ENCODE assay signal across 12 cellular contexts in genomic region chr11:108302121-108302785, GRCh38.
A peak's percentile ranks its signal among the peaks of the same experiment; 100 is the strongest.
DNase-seq lines count a peak whose midpoint lies in the region; ATAC-seq, FAIRE-seq and TF ChIP-seq lines count a peak whose summit lies in the region.
"Had no signal": no experiment of that assay in that cellular context is flagged by ENCODE, and none has a peak within 500 bp of the region (broad histone marks: within the 10 kb centered on the region; RNA-seq: fewer than 3 reads in every experiment).

No MANE protein-coding gene starts in this region.

- in situ Hi-C loops in KBM-7 (cut with MboI; ENCODE audit: low pct_unique_long_range_greater_than_20kb, low sequenced_read_pairs), result no loop called here

- H3K36me3 ChIP-seq in astrocyte (ENCODE audit: insufficient read depth, low read length), result peaks cover 28% of the 10 kb centered on the region
- H3K36me3 ChIP-seq in WERI-Rb-1, result peaks cover 28% of the 10 kb centered on the region

- no peak overlapping the region for H3K9ac ChIP-seq in astrocyte (ENCODE audit: low read length)

- TF ChIP-seq POLR2A in lower leg skin (IDR thresholded peaks at IDR 0.05), result no peak

- H3K9me3 Mint-ChIP-seq in activated naive CD4-positive, alpha-beta T cell treated with anti-CD3 and anti-CD28 coated beads, Interleukin-2, amount 50 U/mL, for 72 hours, result no peaks in the 10 kb centered on the region
- H3K9me3 Mint-ChIP-seq in astrocyte (ENCODE audit: unreplicated experiment), result no peaks in the 10 kb centered on the region

- no peak overlapping the region for H2AFZ ChIP-seq in astrocyte (ENCODE audit: low read depth, low read length)

- H3K4me2 ChIP-seq in astrocyte (ENCODE audit: low read length), result no peak overlapping the region

- H4K20me1 ChIP-seq in astrocyte (ENCODE audit: insufficient read depth, low read length), result no peaks in the 10 kb centered on the region

- no peaks in the 10 kb centered on the region for H3K4me1 ChIP-seq in astrocyte (ENCODE audit: insufficient read depth, low read length)

- H3K4me1 Mint-ChIP-seq in astrocyte (ENCODE audit: low read depth, unreplicated experiment), result peaks cover 10% of the 10 kb centered on the region
- H3K4me1 Mint-ChIP-seq: B cell had no signal

- no peak overlapping the region for H3K27ac Mint-ChIP-seq in activated naive CD4-positive, alpha-beta T cell treated with anti-CD3 and anti-CD28 coated beads, Interleukin-2, amount 50 U/mL, for 72 hours
- H3K27ac Mint-ChIP-seq in astrocyte (ENCODE audit: unreplicated experiment), result peak overlapping the region; percentile 26
- H3K27ac Mint-ChIP-seq: B cell had no signal

- no peaks in the 10 kb centered on the region for H3K79me2 ChIP-seq in astrocyte (ENCODE audit: insufficient read depth, low read length)

- no peak overlapping the region for H3K27ac ChIP-seq in astrocyte (ENCODE audit: low read depth, low read length)
- no peak overlapping the region for H3K27ac ChIP-seq in WERI-Rb-1

- H3K4me3 ChIP-seq in astrocyte (ENCODE audit: insufficient read depth, low read depth, low read length) (no peak overlapping the region), lower leg skin (ENCODE audit: low read depth, poor library complexity, severe bottlenecking) (no peak overlapping the region), WERI-Rb-1 (ENCODE audit: low read depth, low read length) (no peak overlapping the region)
- H3K4me3 ChIP-seq: lung had no signal

- no peak for DNase-seq in activated naive CD4-positive, alpha-beta T cell treated with anti-CD3 and anti-CD28 coated beads, Interleukin-2, amount 50 U/mL, for 72 hours (ENCODE audit: low spot score in 2 of 2)
- DNase-seq in activated naive CD4-positive, alpha-beta T cell treated with Interleukin-2 at 50 U/mL for 16 hours, result no peak
- peak; percentile 30 for DNase-seq in astrocyte (ENCODE audit: low read depth)
- no peak for DNase-seq in lower leg skin (ENCODE audit: low spot score in 2 of 2)
- DNase-seq in WERI-Rb-1, result no peak
- DNase-seq in KBM-7, result no peak
- no peak for DNase-seq in head of caudate nucleus
- DNase-seq: cerebellar nuclear complex, NCI-H187 treated with DMSO at 0.1 percent for 48 hours had no signal

- ATAC-seq in activated naive CD4-positive, alpha-beta T cell treated with anti-CD3 and anti-CD28 coated beads, Interleukin-2, amount 50 U/mL, for 72 hours, result peak; percentile 95 to 97
- peak; percentile 80 for ATAC-seq in HG03064 (IDR thresholded peaks at IDR 0.05; ENCODE audit: low read depth, unreplicated experiment)

- peaks cover 0 to 23% of the 10 kb centered on the region in 2 donors for H3K36me3 Mint-ChIP-seq in activated naive CD4-positive, alpha-beta T cell treated with anti-CD3 and anti-CD28 coated beads, Interleukin-2, amount 50 U/mL, for 72 hours
- H3K36me3 Mint-ChIP-seq in astrocyte (ENCODE audit: low read depth, unreplicated experiment), result peaks cover 3% of the 10 kb centered on the region

- no peak overlapping the region for H3K4me3 Mint-ChIP-seq in astrocyte (ENCODE audit: unreplicated experiment)
- H3K4me3 Mint-ChIP-seq: B cell had no signal

- H3K27me3 ChIP-seq in astrocyte (ENCODE audit: insufficient read depth, low read length), result no peaks in the 10 kb centered on the region
- H3K27me3 ChIP-seq in WERI-Rb-1 (ENCODE audit: insufficient read depth, low read depth, severe bottlenecking), result no peaks in the 10 kb centered on the region

- no peak for FAIRE-seq in astrocyte (lab: Jason Lieb, UNC)

- intact Hi-C loops in lower leg skin (cut with DNase I; ENCODE audit: low total_unique reads) (no loop called here), head of caudate nucleus (cut with DNase I) (no loop called here)

- WGBS in lower leg skin, 2 donors, result 95% methylated on average over 1 of the region's 1 CpG

- H3K9me3 ChIP-seq in astrocyte (ENCODE audit: insufficient read depth, low read depth, low read length), result no peaks in the 10 kb centered on the region
- H3K9me3 ChIP-seq in WERI-Rb-1 (ENCODE audit: severe bottlenecking), result no peaks in the 10 kb centered on the region

- no peak for TF ChIP-seq CTCF in astrocyte (IDR thresholded peaks at IDR 0.05; ENCODE audit: insufficient read depth, low read depth, low read length)
- no peak for TF ChIP-seq CTCF in lower leg skin (IDR thresholded peaks at IDR 0.05)
- no peak for TF ChIP-seq CTCF in WERI-Rb-1 (IDR thresholded peaks at IDR 0.05; ENCODE audit: low read depth, low read length)

- H3K27me3 Mint-ChIP-seq in astrocyte (ENCODE audit: low read depth, unreplicated experiment), result no peaks in the 10 kb centered on the region
- H3K27me3 Mint-ChIP-seq: B cell had no signal
